21 cellular contexts compared by ENCODE assay signal in genomic region chr1:29802181-29803068, GRCh38.
A peak's percentile ranks its signal among the peaks of the same experiment; 100 is the strongest.
DNase-seq lines count a peak whose midpoint lies in the region; ATAC-seq and TF ChIP-seq lines count a peak whose summit lies in the region.
"Had no signal": no experiment of that assay in that cellular context is flagged by ENCODE, and none has a peak within 500 bp of the region (broad histone marks: within the 10 kb centered on the region; RNA-seq: fewer than 3 reads in every experiment).

No MANE protein-coding gene starts in this region.

- no peak overlapping the region for H3K27ac ChIP-seq in endodermal cell (ENCODE audit: low read depth, low read length)
- H3K27ac ChIP-seq: 22Rv1, epithelial cell of prostate, pancreas, tibial nerve had no signal

- WGBS in endodermal cell (ENCODE audit: insufficient coverage in 1 of 2, insufficient read length in 1 of 2), 2 experiments, result 87 to 96% methylated on average over 11 to 21 of the region's 21 CpGs

- no peak overlapping the region for H3K4me3 Mint-ChIP-seq in endodermal cell
- H3K4me3 Mint-ChIP-seq: activated B cell treated with CpG ODN at 0.5 μM for 24 hours; activated naive CD4-positive, alpha-beta T cell treated with anti-CD3 and anti-CD28 coated beads, Interleukin-2, amount 10 ng/mL, durations not matched to agents 7 days and 5 days; CD4-positive, alpha-beta T cell; stimulated activated memory B cell treated with anti-CD40 and anti-IgM and Interleukin-4, amounts not matched to agents 10 μg/mL and 1 μg/mL and 100 μg/mL, for 72 hours; T-helper 1 cell treated with Interleukin-12 subunit alpha and Interleukin-12 subunit beta and Interleukin-4 antibody, amounts not matched to agents 30 μg/mL and 1 μg/mL, for 36 hours had no signal

- H3K36me3 ChIP-seq in endodermal cell (ENCODE audit: control insufficient read depth, insufficient read depth, low read length), result no peaks in the 10 kb centered on the region
- H3K36me3 ChIP-seq: pancreas, tibial nerve had no signal

- H3K27me3 ChIP-seq in endodermal cell (ENCODE audit: control insufficient read depth, insufficient read depth, low read length, poor library complexity, severe bottlenecking), result no peaks in the 10 kb centered on the region
- H3K27me3 ChIP-seq: pancreas had no signal

- H3K27me3 Mint-ChIP-seq in endodermal cell (ENCODE audit: insufficient read depth), result no peaks in the 10 kb centered on the region

- H3K4me1 ChIP-seq in endodermal cell (ENCODE audit: control insufficient read depth, insufficient read depth, low read length), result peaks cover 10% of the 10 kb centered on the region
- H3K4me1 ChIP-seq: pancreas had no signal

- ATAC-seq in HG03571 (IDR thresholded peaks at IDR 0.05; ENCODE audit: unreplicated experiment), result no peak
- ATAC-seq: pancreas; stimulated activated memory B cell treated with anti-CD40 and anti-IgM and Interleukin-4, amounts not matched to agents 10 μg/mL and 1 μg/mL and 100 μg/mL, for 72 hours had no signal

- H3K36me3 Mint-ChIP-seq in endodermal cell (ENCODE audit: low read depth), result no peaks in the 10 kb centered on the region
- H3K36me3 Mint-ChIP-seq: activated naive CD4-positive, alpha-beta T cell treated with anti-CD3 and anti-CD28 coated beads, Interleukin-2, amount 10 ng/mL, durations not matched to agents 7 days and 5 days; stimulated activated memory B cell treated with anti-CD40 and anti-IgM and Interleukin-4, amounts not matched to agents 10 μg/mL and 1 μg/mL and 100 μg/mL, for 72 hours had no signal

- no peak overlapping the region for H3K27ac Mint-ChIP-seq in endodermal cell
- H3K27ac Mint-ChIP-seq: activated B cell treated with CpG ODN at 0.5 μM for 24 hours; activated naive CD4-positive, alpha-beta T cell treated with anti-CD3 and anti-CD28 coated beads, Interleukin-2, amount 10 ng/mL, durations not matched to agents 7 days and 5 days; CD4-positive, alpha-beta T cell; stimulated activated memory B cell treated with anti-CD40 and anti-IgM and Interleukin-4, amounts not matched to agents 10 μg/mL and 1 μg/mL and 100 μg/mL, for 72 hours; T-helper 1 cell treated with Interleukin-12 subunit alpha and Interleukin-12 subunit beta and Interleukin-4 antibody, amounts not matched to agents 30 μg/mL and 1 μg/mL, for 36 hours had no signal

- H3K9me3 Mint-ChIP-seq in endodermal cell, result no peaks in the 10 kb centered on the region
- H3K9me3 Mint-ChIP-seq: activated B cell treated with CpG ODN at 0.5 μM for 24 hours; activated naive CD4-positive, alpha-beta T cell treated with anti-CD3 and anti-CD28 coated beads, Interleukin-2, amount 10 ng/mL, durations not matched to agents 7 days and 5 days; CD4-positive, alpha-beta T cell; stimulated activated memory B cell treated with anti-CD40 and anti-IgM and Interleukin-4, amounts not matched to agents 10 μg/mL and 1 μg/mL and 100 μg/mL, for 72 hours; T-helper 1 cell treated with Interleukin-12 subunit alpha and Interleukin-12 subunit beta and Interleukin-4 antibody, amounts not matched to agents 30 μg/mL and 1 μg/mL, for 36 hours had no signal

- no peak for TF ChIP-seq CTCF in endodermal cell (conservative IDR thresholded peaks at IDR 0.05)

- no peak overlapping the region for H3K9ac ChIP-seq in endodermal cell (ENCODE audit: extremely low read depth, low read length, poor library complexity, severe bottlenecking)

- H3K4me1 Mint-ChIP-seq in endodermal cell, result peaks cover 36% of the 10 kb centered on the region
- H3K4me1 Mint-ChIP-seq: activated B cell treated with CpG ODN at 0.5 μM for 24 hours; activated naive CD4-positive, alpha-beta T cell treated with anti-CD3 and anti-CD28 coated beads, Interleukin-2, amount 10 ng/mL, durations not matched to agents 7 days and 5 days; stimulated activated memory B cell treated with anti-CD40 and anti-IgM and Interleukin-4, amounts not matched to agents 10 μg/mL and 1 μg/mL and 100 μg/mL, for 72 hours had no signal

- peak; percentile 16 for DNase-seq in DMS 273 (lab: John Stamatoyannopoulos, UW; ENCODE audit: unreplicated experiment)
- no peak for DNase-seq in DMS 273 treated with DMSO at 0.1 percent for 48 hours (lab: John Stamatoyannopoulos, UW)
- peak; percentile 94 for DNase-seq in NCI-H1092 treated with DMSO at 0.1 percent for 48 hours (lab: John Stamatoyannopoulos, UW)
- peak; percentile 22 for DNase-seq in NCI-H345 treated with DMSO at 0.1 percent for 48 hours (lab: John Stamatoyannopoulos, UW; ENCODE audit: unreplicated experiment)
- peak; percentile 72 for DNase-seq in left kidney (ENCODE audit: low read depth, low spot score)
- DNase-seq in putamen (ENCODE audit: low spot score), result no peak
- no peak for DNase-seq in endodermal cell
- DNase-seq: activated B cell treated with CpG ODN at 0.5 μM for 24 hours; activated naive CD4-positive, alpha-beta T cell treated with anti-CD3 and anti-CD28 coated beads, Interleukin-2, amount 10 ng/mL, durations not matched to agents 7 days and 5 days; CD4-positive, alpha-beta T cell; cortex of kidney; KG1; NCI-H1048; pancreas; small intestine had no signal

- H3K4me3 ChIP-seq in endodermal cell (ENCODE audit: low read length), result no peak overlapping the region
- H3K4me3 ChIP-seq: pancreas, tibial nerve had no signal

- H3K9me3 ChIP-seq in endodermal cell (ENCODE audit: control insufficient read depth, low read length), result no peaks in the 10 kb centered on the region
- H3K9me3 ChIP-seq: pancreas, tibial nerve had no signal

Comparison
In these comparisons a context has a peak if more than half of its experiments do, and no peak if none do; other contexts are left out.
1. DNase-seq: peak in DMS 273 (single experiment), NCI-H1092 treated with DMSO at 0.1 percent for 48 hours (single experiment), NCI-H345 treated with DMSO at 0.1 percent for 48 hours (single experiment) and left kidney (single experiment); none in DMS 273 treated with DMSO at 0.1 percent for 48 hours (single experiment), putamen (single experiment) and endodermal cell (single experiment).